Comparison of ENCODE assay signal across 28 cellular contexts in the genomic region with DNA sequence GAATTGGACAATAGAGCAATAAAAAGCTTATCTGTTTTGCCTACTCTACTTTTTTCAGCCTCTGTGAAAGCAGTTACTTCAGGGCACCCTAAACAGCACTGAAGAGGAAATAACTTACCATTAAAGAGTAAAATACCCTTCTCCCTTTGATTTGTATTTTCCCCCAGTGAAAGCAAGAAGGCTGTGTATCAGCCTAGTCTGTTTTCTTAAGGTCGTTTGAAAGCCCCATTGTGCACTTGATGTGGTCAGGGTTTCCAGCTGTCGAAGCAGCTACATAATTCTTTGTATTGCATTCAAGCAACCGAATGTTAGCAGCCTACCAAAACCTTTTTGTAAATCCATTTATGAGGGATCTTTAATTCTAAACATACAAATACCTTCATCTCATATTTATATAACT. TPM values are rescaled to one million over a fixed set of nuclear protein-coding genes. Genes with fewer than 3 reads are reported as not detected.
DNase-seq lines count a peak whose midpoint lies in the region; ATAC-seq, FAIRE-seq and TF ChIP-seq lines count a peak whose summit lies in the region.
"Had no signal": no experiment of that assay in that cellular context is flagged by ENCODE, and none has a peak within 500 bp of the region (broad histone marks: within the 10 kb centered on the region; RNA-seq: fewer than 3 reads in every experiment).

No MANE protein-coding gene starts in this region.

- H3K27ac ChIP-seq in HEK293 (ENCODE audit: extremely low read depth, low read depth, low read length) (no peak overlapping the region), neural cell (ENCODE audit: low read length) (peak overlapping the region; percentile 88), ascending aorta (no peak overlapping the region)
- H3K27ac ChIP-seq: A549, C4-2B, neutrophil, SJSA1, thyroid gland had no signal

- no peak overlapping the region for H3K27ac Mint-ChIP-seq in activated CD4-positive, alpha-beta T cell treated with anti-CD3 and anti-CD28 coated beads, Interleukin-2, amount 10 ng/mL, durations not matched to agents 24 days and 14 days
- H3K27ac Mint-ChIP-seq: activated B cell treated with CpG ODN at 0.5 μM for 24 hours; activated CD8-positive, alpha-beta memory T cell treated with anti-CD3 and anti-CD28 coated beads, Interleukin-2, amount 10 ng/mL, durations not matched to agents 7 days and 5 days; IgD-negative memory B cell; stimulated activated effector memory CD8-positive, alpha-beta T cell treated with anti-CD3 and anti-CD28 coated beads, Interleukin-12 subunit alpha, Interleukin-12 subunit beta, amount 100 ng/mL, for 72 hours had no signal

- H3K27me3 ChIP-seq in neural cell (ENCODE audit: insufficient read depth, low read depth, low read length), result no peaks in the 10 kb centered on the region
- H3K27me3 ChIP-seq in ascending aorta, result no peaks in the 10 kb centered on the region
- H3K27me3 ChIP-seq: body of pancreas, neutrophil, SJSA1, thyroid gland had no signal

- peak; percentile 54 for DNase-seq in activated CD4-positive, alpha-beta T cell treated with anti-CD3 and anti-CD28 coated beads, Interleukin-2, amount 10 ng/mL, durations not matched to agents 24 days and 14 days
- no peak for DNase-seq in activated CD4-positive, alpha-beta T cell treated with anti-CD3 and anti-CD28 coated beads for 48 hours
- DNase-seq in astrocyte of the hippocampus (ENCODE audit: low read depth, low spot score), result peak; percentile 21
- no peak for DNase-seq in urothelium cell line (ENCODE audit: low spot score)
- DNase-seq in ascending aorta (ENCODE audit: low spot score in 2 of 2), result no peak
- DNase-seq: activated B cell treated with CpG ODN at 0.5 μM for 24 hours; activated CD8-positive, alpha-beta memory T cell treated with anti-CD3 and anti-CD28 coated beads, Interleukin-2, amount 10 ng/mL, durations not matched to agents 7 days and 5 days; activated gamma-delta T cell; body of pancreas; cortex of kidney; kidney glomerular epithelial cell; NCI-H748 treated with DMSO at 0.1 percent for 48 hours; PC-3; thyroid gland had no signal

- intact Hi-C loops in activated CD4-positive, alpha-beta T cell treated with anti-CD3 and anti-CD28 coated beads, Interleukin-2, amount 10 ng/mL, durations not matched to agents 24 days and 14 days (cut with micrococcal nuclease), result no loop called here
- intact Hi-C loops in ascending aorta (cut with DNase I), result no loop called here

- no peaks in the 10 kb centered on the region for H3K36me3 Mint-ChIP-seq in activated CD4-positive, alpha-beta T cell treated with anti-CD3 and anti-CD28 coated beads, Interleukin-2, amount 10 ng/mL, durations not matched to agents 24 days and 14 days (ENCODE audit: low read depth)
- H3K36me3 Mint-ChIP-seq: activated CD8-positive, alpha-beta memory T cell treated with anti-CD3 and anti-CD28 coated beads, Interleukin-2, amount 10 ng/mL, durations not matched to agents 7 days and 5 days; IgD-negative memory B cell; stimulated activated effector memory CD8-positive, alpha-beta T cell treated with anti-CD3 and anti-CD28 coated beads, Interleukin-12 subunit alpha, Interleukin-12 subunit beta, amount 100 ng/mL, for 72 hours had no signal

- H3K79me2 ChIP-seq in neural cell (replicated peaks; ENCODE audit: insufficient read depth, low read length), result no peaks in the 10 kb centered on the region

- no peak overlapping the region for H2AFZ ChIP-seq in neural cell (ENCODE audit: low read depth, low read length)

- H3K9me3 ChIP-seq in HEK293 (ENCODE audit: control insufficient read depth, insufficient read depth, low read depth, low read length) (no peaks in the 10 kb centered on the region), neural cell (ENCODE audit: low read length) (no peaks in the 10 kb centered on the region), ascending aorta (no peaks in the 10 kb centered on the region)
- H3K9me3 ChIP-seq: A549, body of pancreas, neutrophil, SJSA1, thyroid gland had no signal

- no peak for TF ChIP-seq RAD21 in neural cell (conservative IDR thresholded peaks at IDR 0.05)

- H3K27me3 Mint-ChIP-seq in activated CD4-positive, alpha-beta T cell treated with anti-CD3 and anti-CD28 coated beads, Interleukin-2, amount 10 ng/mL, durations not matched to agents 24 days and 14 days, result peaks cover 3% of the 10 kb centered on the region

- POLR2A ChIA-PET in HEK293 (lab: Yijun Ruan, JAX), result no interaction called here

- peaks cover 11% of the 10 kb centered on the region; the same call in 1 of the 2 replicates for H3K4me1 ChIP-seq in HEK293 (ENCODE audit: control insufficient read depth, insufficient read depth, low read length)
- H3K4me1 ChIP-seq in ascending aorta, result no peaks in the 10 kb centered on the region
- H3K4me1 ChIP-seq: A549, SJSA1, thyroid gland had no signal

- no peaks in the 10 kb centered on the region for H3K4me1 Mint-ChIP-seq in activated CD4-positive, alpha-beta T cell treated with anti-CD3 and anti-CD28 coated beads, Interleukin-2, amount 10 ng/mL, durations not matched to agents 24 days and 14 days
- H3K4me1 Mint-ChIP-seq: activated B cell treated with CpG ODN at 0.5 μM for 24 hours; activated CD8-positive, alpha-beta memory T cell treated with anti-CD3 and anti-CD28 coated beads, Interleukin-2, amount 10 ng/mL, durations not matched to agents 7 days and 5 days; stimulated activated effector memory CD8-positive, alpha-beta T cell treated with anti-CD3 and anti-CD28 coated beads, Interleukin-12 subunit alpha, Interleukin-12 subunit beta, amount 100 ng/mL, for 72 hours had no signal

- TF ChIP-seq CTCF in HEK293 (tag by site-specific recombination; IDR thresholded peaks at IDR 0.05) (no peak), neural cell (IDR thresholded peaks at IDR 0.05; ENCODE audit: poor library complexity, severe bottlenecking) (no peak), ascending aorta (IDR thresholded peaks at IDR 0.05) (no peak)

- no peak for FAIRE-seq in urothelium cell line (lab: Jason Lieb, UNC)
- FAIRE-seq: A549, endothelial cell of umbilical vein, GM18507, H54 had no signal

- H3K4me3 ChIP-seq in HEK293 (ENCODE audit: low read depth, low read length) (no peak overlapping the region), neural cell (ENCODE audit: low read length) (peak overlapping the region; percentile 55), ascending aorta (no peak overlapping the region)
- H3K4me3 ChIP-seq: A549, body of pancreas, SJSA1, thyroid gland had no signal

- H3F3A ChIP-seq in neural cell (ENCODE audit: insufficient read depth, low read length, poor library complexity, severe bottlenecking), result peaks cover 9% of the 10 kb centered on the region

- CTCF ChIA-PET in HEK293 (lab: Yijun Ruan, JAX), result interaction anchor here (1.3 kb wide), 1 partner anchor 10 kb away, joined by 5 read pairs; no protein-coding TSS in a partner anchor

- no peaks in the 10 kb centered on the region for H3K9me2 ChIP-seq in neural cell (ENCODE audit: insufficient read depth, low read length)

- no peak for TF ChIP-seq EP300 in neural cell (conservative IDR thresholded peaks at IDR 0.05; ENCODE audit: poor library complexity, severe bottlenecking)

- peak overlapping the region; percentile 54 for H3K9ac ChIP-seq in neural cell (ENCODE audit: low read length)

- no peaks in the 10 kb centered on the region for H3K9me3 Mint-ChIP-seq in activated CD4-positive, alpha-beta T cell treated with anti-CD3 and anti-CD28 coated beads, Interleukin-2, amount 10 ng/mL, durations not matched to agents 24 days and 14 days

- H3K4me3 Mint-ChIP-seq in activated CD4-positive, alpha-beta T cell treated with anti-CD3 and anti-CD28 coated beads, Interleukin-2, amount 10 ng/mL, durations not matched to agents 24 days and 14 days, result no peak overlapping the region
- H3K4me3 Mint-ChIP-seq: activated B cell treated with CpG ODN at 0.5 μM for 24 hours; activated CD8-positive, alpha-beta memory T cell treated with anti-CD3 and anti-CD28 coated beads, Interleukin-2, amount 10 ng/mL, durations not matched to agents 7 days and 5 days; IgD-negative memory B cell; stimulated activated effector memory CD8-positive, alpha-beta T cell treated with anti-CD3 and anti-CD28 coated beads, Interleukin-12 subunit alpha, Interleukin-12 subunit beta, amount 100 ng/mL, for 72 hours had no signal

- no peaks in the 10 kb centered on the region for H4K20me1 ChIP-seq in neural cell (ENCODE audit: insufficient read depth)

- peak overlapping the region; percentile 70 for H3K4me2 ChIP-seq in neural cell (ENCODE audit: low read length)
- H3K4me2 ChIP-seq: A549 had no signal

- no peaks in the 10 kb centered on the region for H3K36me3 ChIP-seq in HEK293 (ENCODE audit: control insufficient read depth in 2 of 2, insufficient read depth in 1 of 2, low read length in 2 of 2)
- H3K36me3 ChIP-seq in neural cell (ENCODE audit: insufficient read depth, low read length), result no peaks in the 10 kb centered on the region
- no peaks in the 10 kb centered on the region for H3K36me3 ChIP-seq in ascending aorta
- H3K36me3 ChIP-seq: neutrophil, SJSA1, thyroid gland had no signal

- ATAC-seq in GM21515 (IDR thresholded peaks at IDR 0.05; ENCODE audit: unreplicated experiment), result no peak
- ATAC-seq: A549; activated CD8-positive, alpha-beta memory T cell treated with anti-CD3 and anti-CD28 coated beads, Interleukin-2, amount 10 ng/mL, durations not matched to agents 7 days and 5 days; PC-3 had no signal

TF ChIP-seq in HEK293, 187 proteins besides CTCF, POLR2A, EP300 and RAD21 (continues in another document):
- TF ChIP-seq ZNF138 (tag by site-specific recombination; IDR thresholded peaks at IDR 0.05; ENCODE audit: borderline replicate concordance), result no peak
- no peak for TF ChIP-seq ZNF629 (tag by site-specific recombination; IDR thresholded peaks at IDR 0.05)

RNA-seq across cellular contexts. Expression of gene NTMT2, which starts 1.1 kb away (rescaled TPM):
- not detected in 2 replicates for total RNA-seq in activated CD4-positive, alpha-beta T cell treated with anti-CD3 and anti-CD28 coated beads, Interleukin-2, amount 10 ng/mL, durations not matched to agents 24 days and 14 days
- 0.27 and 0.44 TPM in 2 replicates for polyA plus RNA-seq in neural cell
- not detected in 2 replicates for polyA minus RNA-seq in neural cell
- total RNA-seq in ascending aorta, result not detected
- total RNA-seq: activated B cell treated with CpG ODN at 0.5 μM for 24 hours; activated CD8-positive, alpha-beta memory T cell treated with anti-CD3 and anti-CD28 coated beads, Interleukin-2, amount 10 ng/mL, durations not matched to agents 7 days and 5 days; body of pancreas; endothelial cell of umbilical vein; mesenteric fat pad; PC-3; SJSA1; T-helper 2 cell treated with Interferon-gamma antibody and Interleukin-4, amounts not matched to agents 100 ng/mL and 5 ng/mL, for 36 hours; thyroid gland had no signal
- polyA plus RNA-seq: A549, endothelial cell of umbilical vein, IgD-negative memory B cell had no signal

Comparison
In these comparisons a context has a peak if more than half of its experiments do, and no peak if none do; other contexts are left out.
1. DNase-seq: peak in activated CD4-positive, alpha-beta T cell treated with anti-CD3 and anti-CD28 coated beads, Interleukin-2, amount 10 ng/mL, durations not matched to agents 24 days and 14 days (single experiment) and astrocyte of the hippocampus (single experiment); none in activated CD4-positive, alpha-beta T cell treated with anti-CD3 and anti-CD28 coated beads for 48 hours (single experiment), urothelium cell line (single experiment) and ascending aorta (0 of 2).